ENCODE assay signal across 8 cellular contexts in the genomic region with DNA sequence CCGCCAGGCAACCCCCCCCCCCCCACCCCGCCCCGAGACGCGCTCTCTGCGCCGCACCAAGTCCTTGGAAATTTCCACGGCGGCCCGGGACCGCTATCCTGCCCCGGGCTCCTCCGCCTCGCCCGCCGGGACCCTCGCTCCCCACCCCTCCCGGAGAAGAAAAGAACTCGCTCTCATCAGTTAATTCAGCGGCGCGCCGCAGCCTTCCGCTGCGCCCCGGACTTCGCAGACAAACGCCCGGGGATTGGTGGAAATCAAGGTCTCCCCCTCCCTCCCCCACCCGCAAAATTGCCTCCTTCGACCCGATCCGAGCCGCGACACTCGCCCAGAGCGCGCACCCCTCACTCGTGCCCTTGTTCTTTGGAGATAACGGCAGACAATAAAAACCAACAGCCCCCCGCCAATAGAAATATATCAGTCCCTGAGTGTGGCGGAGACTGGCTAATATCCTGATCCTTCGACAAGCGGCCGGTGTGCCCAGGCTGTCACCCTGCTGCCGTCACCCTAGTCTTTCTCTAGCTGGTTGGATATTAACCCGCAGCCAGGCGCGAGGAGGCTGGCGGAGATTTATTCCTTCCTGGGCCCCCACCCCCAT. TPM values are rescaled to one million over a fixed set of nuclear protein-coding genes. Genes with fewer than 3 reads are reported as not detected.
DNase-seq lines count a peak whose midpoint lies in the region; ATAC-seq and TF ChIP-seq lines count a peak whose summit lies in the region.

A gene with protein sequence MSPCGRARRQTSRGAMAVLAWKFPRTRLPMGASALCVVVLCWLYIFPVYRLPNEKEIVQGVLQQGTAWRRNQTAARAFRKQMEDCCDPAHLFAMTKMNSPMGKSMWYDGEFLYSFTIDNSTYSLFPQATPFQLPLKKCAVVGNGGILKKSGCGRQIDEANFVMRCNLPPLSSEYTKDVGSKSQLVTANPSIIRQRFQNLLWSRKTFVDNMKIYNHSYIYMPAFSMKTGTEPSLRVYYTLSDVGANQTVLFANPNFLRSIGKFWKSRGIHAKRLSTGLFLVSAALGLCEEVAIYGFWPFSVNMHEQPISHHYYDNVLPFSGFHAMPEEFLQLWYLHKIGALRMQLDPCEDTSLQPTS (minus strand): TSS at position 12 of the 595 bp plus-strand sequence. CDS start 475 bp downstream, outside the sequence.

- H3K79me2 ChIP-seq in GM23338 (replicated peaks; ENCODE audit: insufficient read depth) (no peaks in the 10 kb centered on the region), neural cell (replicated peaks; ENCODE audit: insufficient read depth, low read length) (peaks cover 40% of the 10 kb centered on the region)

- H3F3A ChIP-seq in GM23338 (replicated peaks; ENCODE audit: low read depth), result 0 out of 2 replicates have a peak, but pooled peaks cover 3% of the 10 kb centered on the region
- H3F3A ChIP-seq in neural cell (ENCODE audit: insufficient read depth, low read length, poor library complexity, severe bottlenecking), result no peaks in the 10 kb centered on the region

- H3K27ac ChIP-seq in GM23338 (ENCODE audit: low read depth) (no peak within 1 kb of the TSS), neural cell (ENCODE audit: low read length) (peak within 1 kb of the TSS; percentile 94), tibial nerve (peak within 1 kb of the TSS in 2 of 4 donors; percentile 7 to 50)

- H3K9ac ChIP-seq in neural cell (ENCODE audit: low read length), result peak within 1 kb of the TSS; percentile 89

- TF ChIP-seq RAD21 in neural cell (conservative IDR thresholded peaks at IDR 0.05), result no peak

- 0 to 1% methylated on average over 26 to 33 of the region's 50 CpGs for WGBS in tibial nerve, 2 donors

- no peak for TF ChIP-seq EP300 in neural cell (conservative IDR thresholded peaks at IDR 0.05; ENCODE audit: poor library complexity, severe bottlenecking)
- TF ChIP-seq EP300 in tibial nerve (IDR thresholded peaks at IDR 0.05), result no peak

- H3K9me3 ChIP-seq in neural cell (ENCODE audit: low read length), result no peaks in the 10 kb centered on the region
- H3K9me3 ChIP-seq in tibial nerve, result no peaks in the 10 kb centered on the region

- TF ChIP-seq CTCF in GM23338 (conservative IDR thresholded peaks at IDR 0.05; ENCODE audit: low read depth in 2 of 2) (no peak), fibroblast of mammary gland (conservative IDR thresholded peaks at IDR 0.05; ENCODE audit: control insufficient read depth, insufficient read depth, low read depth, low read length) (no peak), neural cell (IDR thresholded peaks at IDR 0.05; ENCODE audit: poor library complexity, severe bottlenecking) (no peak), tibial nerve (IDR thresholded peaks at IDR 0.05) (no peak)

- H3K9me2 ChIP-seq in GM23338 (ENCODE audit: insufficient read depth) (no peaks in the 10 kb centered on the region), neural cell (ENCODE audit: insufficient read depth, low read length) (no peaks in the 10 kb centered on the region)

- peak; percentile 36 for ATAC-seq in GM23338
- peak; percentile 43 to 44 for ATAC-seq in activated T-cell treated with anti-CD3 and anti-CD28 coated beads, Interleukin-2, amount 50 U/mL, for 72 hours (replicated peaks in 1 of 2)

- H2AFZ ChIP-seq in GM23338 (peak within 1 kb of the TSS; percentile 83), neural cell (ENCODE audit: low read depth, low read length) (peak within 1 kb of the TSS; percentile 65)

- DNase-seq in D341Med (ENCODE audit: low spot score), result peak; percentile 83
- DNase-seq in GM23338 (ENCODE audit: low spot score), result peak; percentile 77
- DNase-seq in NCI-H82 treated with DMSO at 0.1 percent for 48 hours (lab: John Stamatoyannopoulos, UW; ENCODE audit: unreplicated experiment), result peak; percentile 24
- DNase-seq in activated T-cell treated with anti-CD3 and anti-CD28 coated beads, Interleukin-2, amount 50 U/mL, for 72 hours, result peak; percentile 47 to 53
- DNase-seq in fibroblast of mammary gland (ENCODE audit: low read depth), result peak; percentile 8
- DNase-seq in tibial nerve (ENCODE audit: low spot score in 2 of 2), result peak in 1 of 2 donors; percentile 14
- DNase-seq in H4 (ENCODE audit: low spot score), result no peak

- H3K27me3 Mint-ChIP-seq in GM23338 (ENCODE audit: insufficient read depth, low read depth, poor library complexity), result peaks cover 32% of the 10 kb centered on the region
- peaks cover 36% of the 10 kb centered on the region for H3K27me3 Mint-ChIP-seq in activated T-cell treated with anti-CD3 and anti-CD28 coated beads, Interleukin-2, amount 50 U/mL, for 72 hours (ENCODE audit: low read depth)

- TF ChIP-seq POLR2A in tibial nerve (IDR thresholded peaks at IDR 0.05), result no peak

- H3K4me2 ChIP-seq in GM23338, result peak within 1 kb of the TSS; percentile 94
- H3K4me2 ChIP-seq in neural cell (ENCODE audit: low read length), result peak within 1 kb of the TSS; percentile 82

- H3K36me3 ChIP-seq in GM23338 (ENCODE audit: insufficient read depth) (no peaks in the 10 kb centered on the region), neural cell (ENCODE audit: insufficient read depth, low read length) (no peaks in the 10 kb centered on the region), tibial nerve (no peaks in the 10 kb centered on the region)

- no peaks in the 10 kb centered on the region for H3K9me3 Mint-ChIP-seq in GM23338
- no peaks in the 10 kb centered on the region for H3K9me3 Mint-ChIP-seq in activated T-cell treated with anti-CD3 and anti-CD28 coated beads, Interleukin-2, amount 50 U/mL, for 72 hours

- H3K36me3 Mint-ChIP-seq in GM23338 (ENCODE audit: low read depth), result no peaks in the 10 kb centered on the region; the same call in 2 of the 3 replicates
- H3K36me3 Mint-ChIP-seq in activated T-cell treated with anti-CD3 and anti-CD28 coated beads, Interleukin-2, amount 50 U/mL, for 72 hours (ENCODE audit: insufficient read depth in 2 of 2), result peaks cover 0 to 5% of the 10 kb centered on the region in 2 donors

- H3K4me3 ChIP-seq in GM23338 (peak within 1 kb of the TSS; percentile 90), fibroblast of mammary gland (ENCODE audit: control insufficient read depth, low read depth, low read length) (peak within 1 kb of the TSS; percentile 54), neural cell (ENCODE audit: low read length) (peak within 1 kb of the TSS; percentile 84), tibial nerve (peak within 1 kb of the TSS; percentile 48 to 68 (median 56))

- no peak within 1 kb of the TSS for H3K27ac Mint-ChIP-seq in GM23338
- H3K27ac Mint-ChIP-seq in activated T-cell treated with anti-CD3 and anti-CD28 coated beads, Interleukin-2, amount 50 U/mL, for 72 hours, result peak within 1 kb of the TSS; percentile 74

- peaks cover 9% of the 10 kb centered on the region; the same call in 2 of the 3 replicates for H3K4me1 Mint-ChIP-seq in GM23338
- peaks cover 7% of the 10 kb centered on the region for H3K4me1 Mint-ChIP-seq in activated T-cell treated with anti-CD3 and anti-CD28 coated beads, Interleukin-2, amount 50 U/mL, for 72 hours (ENCODE audit: low read depth)

- peak within 1 kb of the TSS; percentile 85 for H3K4me3 Mint-ChIP-seq in GM23338
- peak within 1 kb of the TSS; percentile 95 to 98 for H3K4me3 Mint-ChIP-seq in activated T-cell treated with anti-CD3 and anti-CD28 coated beads, Interleukin-2, amount 50 U/mL, for 72 hours

- H3K4me1 ChIP-seq in GM23338 (ENCODE audit: insufficient read depth), result peaks cover 6% of the 10 kb centered on the region
- H3K4me1 ChIP-seq in tibial nerve, result peaks cover 0 to 18% (median 9%) of the 10 kb centered on the region in 4 donors

- H4K20me1 ChIP-seq in GM23338 (replicated peaks; ENCODE audit: insufficient read depth) (no peaks in the 10 kb centered on the region; the same call in 1 of the 2 replicates), neural cell (ENCODE audit: insufficient read depth) (no peaks in the 10 kb centered on the region)

- H3K27me3 ChIP-seq in GM23338 (ENCODE audit: insufficient read depth) (peaks cover 30% of the 10 kb centered on the region), neural cell (ENCODE audit: insufficient read depth, low read depth, low read length) (no peaks in the 10 kb centered on the region), tibial nerve (peaks cover 0 to 19% of the 10 kb centered on the region in 2 donors)

TF ChIP-seq in GM23338, 12 proteins besides CTCF, POLR2A, EP300 and RAD21 (continues in another document):
- no peak for TF ChIP-seq EZH2phosphoT487 (IDR thresholded peaks at IDR 0.05; ENCODE audit: unreplicated experiment)

TF ChIP-seq in neural cell, 6 proteins besides CTCF, POLR2A, EP300 and RAD21:
- TF ChIP-seq, protein P1, sequence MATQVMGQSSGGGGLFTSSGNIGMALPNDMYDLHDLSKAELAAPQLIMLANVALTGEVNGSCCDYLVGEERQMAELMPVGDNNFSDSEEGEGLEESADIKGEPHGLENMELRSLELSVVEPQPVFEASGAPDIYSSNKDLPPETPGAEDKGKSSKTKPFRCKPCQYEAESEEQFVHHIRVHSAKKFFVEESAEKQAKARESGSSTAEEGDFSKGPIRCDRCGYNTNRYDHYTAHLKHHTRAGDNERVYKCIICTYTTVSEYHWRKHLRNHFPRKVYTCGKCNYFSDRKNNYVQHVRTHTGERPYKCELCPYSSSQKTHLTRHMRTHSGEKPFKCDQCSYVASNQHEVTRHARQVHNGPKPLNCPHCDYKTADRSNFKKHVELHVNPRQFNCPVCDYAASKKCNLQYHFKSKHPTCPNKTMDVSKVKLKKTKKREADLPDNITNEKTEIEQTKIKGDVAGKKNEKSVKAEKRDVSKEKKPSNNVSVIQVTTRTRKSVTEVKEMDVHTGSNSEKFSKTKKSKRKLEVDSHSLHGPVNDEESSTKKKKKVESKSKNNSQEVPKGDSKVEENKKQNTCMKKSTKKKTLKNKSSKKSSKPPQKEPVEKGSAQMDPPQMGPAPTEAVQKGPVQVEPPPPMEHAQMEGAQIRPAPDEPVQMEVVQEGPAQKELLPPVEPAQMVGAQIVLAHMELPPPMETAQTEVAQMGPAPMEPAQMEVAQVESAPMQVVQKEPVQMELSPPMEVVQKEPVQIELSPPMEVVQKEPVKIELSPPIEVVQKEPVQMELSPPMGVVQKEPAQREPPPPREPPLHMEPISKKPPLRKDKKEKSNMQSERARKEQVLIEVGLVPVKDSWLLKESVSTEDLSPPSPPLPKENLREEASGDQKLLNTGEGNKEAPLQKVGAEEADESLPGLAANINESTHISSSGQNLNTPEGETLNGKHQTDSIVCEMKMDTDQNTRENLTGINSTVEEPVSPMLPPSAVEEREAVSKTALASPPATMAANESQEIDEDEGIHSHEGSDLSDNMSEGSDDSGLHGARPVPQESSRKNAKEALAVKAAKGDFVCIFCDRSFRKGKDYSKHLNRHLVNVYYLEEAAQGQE (IDR thresholded peaks at IDR 0.05; ENCODE audit: borderline replicate concordance), result peak; percentile 50
- TF ChIP-seq POLR2AphosphoS5 (IDR thresholded peaks at IDR 0.05), result peak; percentile 74
- no peak for TF ChIP-seq EZH2 (IDR thresholded peaks at IDR 0.05; ENCODE audit: borderline replicate concordance, insufficient read depth, low read length, poor library complexity, severe bottlenecking)

RNA-seq across cellular contexts. Expression of the gene that starts here (rescaled TPM):
- 4.2 and 5.1 TPM in 2 replicates for total RNA-seq in GM23338 (2014; rRNA removed; shearing (Covaris generic))
- polyA plus RNA-seq in GM23338 (2016; fragmentation: Nextera tagmentation; extraction: Ambion mirVana), result 2.1 and 2.5 TPM in 2 replicates
- 1 to 10 TPM; 2.9 to 8.7 TPM for total RNA-seq in activated T-cell treated with anti-CD3 and anti-CD28 coated beads, Interleukin-2, amount 50 U/mL, for 72 hours
- 22.2 and 22.5 TPM in 2 replicates for polyA plus RNA-seq in neural cell
- polyA minus RNA-seq in neural cell, result 51.4 and 66.0 TPM in 2 replicates
- 1 to 10 TPM in 3 of 4 donors, under 1 TPM in 1; 0.63 to 5.1 (median 2.0) TPM for total RNA-seq in tibial nerve
- 8.9 TPM in 2 replicates for total RNA-seq in H4 (2014; rRNA removed; shearing (Covaris generic))
